ENCODE assay signal across 14 cellular contexts in the genomic region with DNA sequence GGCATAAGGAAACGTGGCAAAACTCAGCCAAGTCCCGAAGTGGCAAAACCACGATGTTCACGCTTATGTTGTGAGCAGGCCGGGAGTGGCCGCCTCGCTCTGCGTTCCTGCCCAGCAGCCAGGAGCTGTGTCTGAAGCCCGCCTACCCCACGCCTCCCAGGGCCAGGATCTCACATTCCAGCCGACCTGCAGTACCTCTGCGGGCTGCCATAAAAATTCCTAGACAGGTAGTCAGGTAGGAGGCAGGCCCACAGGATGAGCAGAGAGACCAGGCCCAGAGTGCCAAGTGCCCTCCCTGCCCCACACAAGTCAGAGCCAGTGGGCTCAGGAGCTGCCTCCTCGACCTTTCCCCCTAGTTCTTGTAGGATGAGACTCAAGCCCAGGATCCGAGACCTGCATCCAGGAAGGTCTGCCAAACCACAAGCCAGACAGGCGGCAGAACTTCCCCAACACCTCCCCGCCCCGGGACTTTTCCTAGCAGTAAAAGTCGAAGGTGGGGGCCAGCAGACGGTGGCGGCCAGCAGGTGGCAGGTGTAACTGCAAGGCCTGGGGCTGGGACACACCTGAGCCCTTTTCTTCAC.
A peak's percentile ranks its signal among the peaks of the same experiment; 100 is the strongest.
DNase-seq lines count a peak whose midpoint lies in the region; ATAC-seq and TF ChIP-seq lines count a peak whose summit lies in the region.
"Had no signal": no experiment of that assay in that cellular context is flagged by ENCODE, and none has a peak within 500 bp of the region (broad histone marks: within the 10 kb centered on the region; RNA-seq: fewer than 3 reads in every experiment).

No MANE protein-coding gene starts in this region.

- no peaks in the 10 kb centered on the region for H3K27me3 ChIP-seq in BLaER1
- H3K27me3 ChIP-seq in HUES6 (ENCODE audit: control insufficient read depth, insufficient read depth, low read length) = no peaks in the 10 kb centered on the region
- H3K27me3 ChIP-seq in brain microvascular endothelial cell (replicated peaks) = no peaks in the 10 kb centered on the region

- H3K4me1 ChIP-seq in BLaER1 (peaks cover 100% of the 10 kb centered on the region), HUES6 (ENCODE audit: control insufficient read depth, insufficient read depth, low read length) (peaks cover 48% of the 10 kb centered on the region)

- in situ Hi-C loops in brain microvascular endothelial cell (cut with HindIII; ENCODE audit: low pct_ligation_motif_present, low sequenced_read_pairs) = no loop called here

- H3K4me1 Mint-ChIP-seq in memory B cell = peaks cover 49% of the 10 kb centered on the region

- no peak overlapping the region for H3K27ac Mint-ChIP-seq in memory B cell

- peak overlapping the region; percentile 81 for H3K4me2 ChIP-seq in BLaER1

- H3K9ac ChIP-seq in BLaER1 (peak overlapping the region; percentile 20; the same call in 1 of the 2 replicates), HUES6 (ENCODE audit: low read length) (peak overlapping the region; percentile 16)

- peaks cover 100% of the 10 kb centered on the region for H4K20me1 ChIP-seq in BLaER1

- H3K27ac ChIP-seq in BLaER1 = peak overlapping the region; percentile 61; the same call in 1 of the 2 replicates
- H3K27ac ChIP-seq in HUES6 (ENCODE audit: low read depth, low read length) = no peak overlapping the region
- no peak overlapping the region for H3K27ac ChIP-seq in brain microvascular endothelial cell

- H3K9me3 Mint-ChIP-seq in memory B cell = no peaks in the 10 kb centered on the region

- no peaks in the 10 kb centered on the region for H3K27me3 Mint-ChIP-seq in memory B cell

- no peak overlapping the region for H3K4me3 Mint-ChIP-seq in memory B cell
- H3K4me3 Mint-ChIP-seq: CD4-positive, alpha-beta memory T cell had no signal

- no peaks in the 10 kb centered on the region; the same call in 1 of the 2 replicates for H3K36me3 ChIP-seq in BLaER1
- no peaks in the 10 kb centered on the region for H3K36me3 ChIP-seq in HUES6 (ENCODE audit: control insufficient read depth, insufficient read depth, low read length)
- no peaks in the 10 kb centered on the region for H3K36me3 ChIP-seq in brain microvascular endothelial cell (replicated peaks)

- peak; percentile 36 for TF ChIP-seq CTCF in brain microvascular endothelial cell (IDR thresholded peaks at IDR 0.05; ENCODE audit: low read depth, low read length, missing control alignments)

- ATAC-seq in memory B cell (ENCODE audit: low read depth) (peak; percentile 73), HG02678 (IDR thresholded peaks at IDR 0.05; ENCODE audit: unreplicated experiment) (no peak), GM18861 (IDR thresholded peaks at IDR 0.05; ENCODE audit: unreplicated experiment) (no peak)
- ATAC-seq: stimulated activated naive CD8-positive, alpha-beta T cell treated with anti-CD3 and anti-CD28 coated beads, Interleukin-15, Interleukin-2, amounts not matched to agents 100 U/mL and 50 U/mL, for 24 hours had no signal

- TF ChIP-seq POLR2A in erythroblast (IDR thresholded peaks at IDR 0.05; ENCODE audit: low read length) = no peak

- H3K9me3 ChIP-seq in BLaER1 (no peaks in the 10 kb centered on the region), HUES6 (ENCODE audit: control insufficient read depth, insufficient read depth, low read depth, low read length) (no peaks in the 10 kb centered on the region)

- H3K36me3 Mint-ChIP-seq in memory B cell = no peaks in the 10 kb centered on the region
- H3K36me3 Mint-ChIP-seq: CD4-positive, alpha-beta memory T cell had no signal

- no peak for DNase-seq in brain microvascular endothelial cell
- DNase-seq in memory B cell (ENCODE audit: low spot score in 2 of 2) = no peak
- DNase-seq in T-helper 1 cell = no peak
- no peak for DNase-seq in erythroblast (lab: John Stamatoyannopoulos, UW)
- DNase-seq: activated CD8-positive, alpha-beta memory T cell treated with anti-CD3 and anti-CD28 coated beads, Interleukin-2, amount 50 U/mL, for 4 hours; CD4-positive, alpha-beta memory T cell; NCI-H1092; SHP77; stimulated activated naive CD8-positive, alpha-beta T cell treated with anti-CD3 and anti-CD28 coated beads, Interleukin-15, Interleukin-2, amounts not matched to agents 100 U/mL and 50 U/mL, for 24 hours had no signal

- no peak overlapping the region for H3K4me3 ChIP-seq in BLaER1
- no peak overlapping the region for H3K4me3 ChIP-seq in HUES6 (ENCODE audit: low read depth, low read length)
- H3K4me3 ChIP-seq in brain microvascular endothelial cell (ENCODE audit: low read depth, low read length) = no peak overlapping the region
- H3K4me3 ChIP-seq: skin epidermis had no signal
